Comparison of ENCODE assay signal across 8 cellular contexts in the genomic region with DNA sequence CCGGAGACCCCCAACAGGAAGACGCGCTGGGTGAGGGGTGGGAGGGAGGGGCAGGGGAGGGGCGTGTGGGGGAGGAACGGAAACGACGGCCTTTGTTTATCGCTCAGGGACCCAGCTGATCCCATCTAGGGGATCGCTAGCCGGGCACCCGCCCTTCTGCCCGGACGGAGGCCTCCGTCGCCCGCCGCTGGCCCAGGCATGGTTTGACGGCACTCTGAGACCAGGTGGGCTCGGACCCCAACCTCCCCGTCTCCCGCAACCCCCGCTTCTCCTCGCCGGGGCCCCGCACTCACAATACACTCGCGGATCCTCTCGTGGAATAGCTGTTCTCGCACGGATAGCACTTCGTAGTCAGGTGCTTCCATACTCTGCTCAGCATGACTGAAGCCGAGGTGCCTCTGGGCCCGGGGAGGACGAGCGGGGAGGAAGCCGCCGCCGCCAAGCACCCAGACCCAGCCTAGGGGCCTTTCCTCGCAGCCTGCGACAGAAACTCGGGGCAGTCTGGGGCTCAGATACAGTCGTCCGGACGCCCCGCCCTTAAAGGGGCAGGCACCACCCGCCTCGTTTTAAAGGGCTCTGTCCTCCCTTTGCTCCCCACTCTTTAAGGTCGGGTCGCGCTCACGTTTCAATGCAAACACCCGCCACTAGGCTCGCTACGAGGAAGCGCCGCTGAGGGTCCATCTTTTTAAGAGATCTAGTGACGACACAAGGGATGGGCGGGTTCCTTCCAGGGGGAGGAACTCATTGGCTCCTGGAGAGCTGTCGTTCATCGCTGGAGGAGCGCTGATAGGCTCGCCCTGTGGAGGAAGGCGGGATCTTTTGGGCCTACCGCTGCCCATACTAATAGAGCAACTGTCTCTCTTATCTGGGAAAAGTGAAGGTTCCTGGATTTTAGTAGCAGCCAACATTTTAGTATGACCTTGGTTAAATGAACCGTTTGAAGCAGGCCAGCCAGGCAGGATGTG. TPM values are rescaled to one million over a fixed set of nuclear protein-coding genes. Genes with fewer than 3 reads are reported as not detected.
A peak's percentile ranks its signal among the peaks of the same experiment; 100 is the strongest.
DNase-seq lines count a peak whose midpoint lies in the region; ATAC-seq and TF ChIP-seq lines count a peak whose summit lies in the region.

A gene with protein sequence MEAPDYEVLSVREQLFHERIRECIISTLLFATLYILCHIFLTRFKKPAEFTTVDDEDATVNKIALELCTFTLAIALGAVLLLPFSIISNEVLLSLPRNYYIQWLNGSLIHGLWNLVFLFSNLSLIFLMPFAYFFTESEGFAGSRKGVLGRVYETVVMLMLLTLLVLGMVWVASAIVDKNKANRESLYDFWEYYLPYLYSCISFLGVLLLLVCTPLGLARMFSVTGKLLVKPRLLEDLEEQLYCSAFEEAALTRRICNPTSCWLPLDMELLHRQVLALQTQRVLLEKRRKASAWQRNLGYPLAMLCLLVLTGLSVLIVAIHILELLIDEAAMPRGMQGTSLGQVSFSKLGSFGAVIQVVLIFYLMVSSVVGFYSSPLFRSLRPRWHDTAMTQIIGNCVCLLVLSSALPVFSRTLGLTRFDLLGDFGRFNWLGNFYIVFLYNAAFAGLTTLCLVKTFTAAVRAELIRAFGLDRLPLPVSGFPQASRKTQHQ (minus strand): TSS at position 657 of the 965 bp plus-strand sequence. CDS start 292 bp downstream, at position 365.

- H3K9ac ChIP-seq in adipocyte (ENCODE audit: low read length) (peak within 1 kb of the TSS; percentile 99), parathyroid adenoma (peak within 1 kb of the TSS; percentile 75)

- DNase-seq in NCI-H1436 (lab: John Stamatoyannopoulos, UW) (peak; percentile 98), T follicular helper cell (ENCODE audit: low read depth) (peak; percentile 95), adipocyte (ENCODE audit: low read depth) (peak; percentile 100), Right ventricle myocardium superior (peak; percentile 97), tibial nerve (ENCODE audit: low spot score in 2 of 2) (peak; percentile 95 to 98)

- H2AFZ ChIP-seq in parathyroid adenoma: peak within 1 kb of the TSS; percentile 89

- TF ChIP-seq EP300 in tibial nerve (IDR thresholded peaks at IDR 0.05): peak; percentile 44 to 98

- H3K36me3 ChIP-seq in adipocyte (ENCODE audit: control insufficient read depth, insufficient read depth, low read length, severe bottlenecking) (peaks cover 7% of the 10 kb centered on the region), parathyroid adenoma (ENCODE audit: control insufficient read depth, insufficient read depth, low read length) (no peaks in the 10 kb centered on the region), tibial nerve (peaks cover 0 to 9% (median 0%) of the 10 kb centered on the region in 3 donors)

- H3K4me2 ChIP-seq in parathyroid adenoma (ENCODE audit: low read length): peak within 1 kb of the TSS; percentile 84

- TF ChIP-seq POLR2A in tibial nerve (IDR thresholded peaks at IDR 0.05): peak; percentile 83 to 97

- peak within 1 kb of the TSS; percentile 85 for H3K4me3 ChIP-seq in GM12875 (ENCODE audit: low read depth, low read length)
- peak within 1 kb of the TSS; percentile 97 for H3K4me3 ChIP-seq in adipocyte (ENCODE audit: low read length)
- H3K4me3 ChIP-seq in parathyroid adenoma (ENCODE audit: low read depth, low read length): peak within 1 kb of the TSS; percentile 96
- peak within 1 kb of the TSS; percentile 72 to 97 (median 78) for H3K4me3 ChIP-seq in tibial nerve

- H3K27ac ChIP-seq in parathyroid adenoma: peak within 1 kb of the TSS; percentile 89
- peak within 1 kb of the TSS; percentile 93 to 100 (median 94) for H3K27ac ChIP-seq in tibial nerve

- H3K9me3 ChIP-seq in adipocyte (ENCODE audit: control insufficient read depth, low read length) (no peaks in the 10 kb centered on the region), parathyroid adenoma (ENCODE audit: control insufficient read depth, low read length) (no peaks in the 10 kb centered on the region), tibial nerve (no peaks in the 10 kb centered on the region)

- WGBS in tibial nerve, 2 donors: 0% methylated on average over 22 to 46 of the region's 65 CpGs

- peaks cover 27% of the 10 kb centered on the region for H3K4me1 ChIP-seq in adipocyte (ENCODE audit: control insufficient read depth, insufficient read depth, low read length)
- peaks cover 5% of the 10 kb centered on the region for H3K4me1 ChIP-seq in parathyroid adenoma
- peaks cover 3 to 51% (median 25%) of the 10 kb centered on the region in 4 donors for H3K4me1 ChIP-seq in tibial nerve

- peak; percentile 53 for TF ChIP-seq CTCF in GM12875 (IDR thresholded peaks at IDR 0.05; ENCODE audit: borderline replicate concordance, insufficient read depth, low read depth, low read length)
- TF ChIP-seq CTCF in parathyroid adenoma (IDR thresholded peaks at IDR 0.05): peak; percentile 65
- TF ChIP-seq CTCF in tibial nerve (IDR thresholded peaks at IDR 0.05): peak; percentile 31 to 90 (median 45)

- ATAC-seq in HG02798 (IDR thresholded peaks at IDR 0.05; ENCODE audit: poor library complexity, unreplicated experiment): peak; percentile 99
- ATAC-seq in Right ventricle myocardium superior (ENCODE audit: poor library complexity): peak; percentile 96

- peaks cover 9% of the 10 kb centered on the region for H3K79me2 ChIP-seq in parathyroid adenoma

- H3K27me3 ChIP-seq in adipocyte (replicated peaks; ENCODE audit: control insufficient read depth, insufficient read depth, low read length): no peaks in the 10 kb centered on the region
- H3K27me3 ChIP-seq in parathyroid adenoma (ENCODE audit: control insufficient read depth, insufficient read depth, low read length): no peaks in the 10 kb centered on the region
- H3K27me3 ChIP-seq in tibial nerve: no peaks in the 10 kb centered on the region

- intact Hi-C loops in Right ventricle myocardium superior (cut with DNase I): loop anchor here (5.0 kb wide), 1 partner anchor 43 kb away; a partner anchor contains a TSS

RNA-seq across cellular contexts. Expression of the gene that starts here (rescaled TPM):
- total RNA-seq in Right ventricle myocardium superior (30.0 TPM), tibial nerve (10 to 100 TPM; 50.3 to 97.5 (median 73.0) TPM)

Comparison
In these comparisons a context has a peak if more than half of its experiments do, and no peak if none do; other contexts are left out.
1. Peak in every context shown above with its lines: DNase-seq, ATAC-seq, H3K4me3 ChIP-seq and H3K27ac ChIP-seq.